In the genomic region with DNA sequence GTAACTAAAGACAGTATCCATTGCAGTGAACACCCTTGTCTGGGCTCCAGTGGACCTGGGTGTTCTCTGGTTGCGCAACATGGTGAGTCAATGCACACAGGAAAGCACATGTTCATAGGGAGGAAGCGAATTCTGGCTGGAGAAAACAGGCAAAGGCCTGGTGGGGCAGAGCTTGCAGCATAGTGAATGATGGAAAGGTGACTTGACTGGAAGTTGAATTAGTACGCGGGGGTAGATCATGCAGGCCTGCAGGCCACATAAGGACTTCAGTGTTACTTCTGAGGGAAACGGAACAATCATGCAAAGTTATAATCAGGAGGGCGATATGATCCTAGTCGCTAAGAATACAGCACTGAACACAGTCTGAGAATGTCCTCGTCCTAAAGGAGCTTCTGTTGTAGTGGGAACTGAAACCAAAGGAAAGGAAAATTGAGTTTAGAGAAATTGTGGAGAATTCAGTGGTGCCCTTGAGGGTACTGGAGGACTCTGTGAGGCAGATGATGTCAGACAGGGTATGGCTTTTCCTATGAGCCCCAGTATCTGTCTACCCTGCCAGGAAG, we compare ENCODE assay signal across 9 cellular contexts.
DNase-seq lines count a peak whose midpoint lies in the region; TF ChIP-seq lines count a peak whose summit lies in the region.
"Had no signal": no experiment of that assay in that cellular context is flagged by ENCODE, and none has a peak within 500 bp of the region (broad histone marks: within the 10 kb centered on the region; RNA-seq: fewer than 3 reads in every experiment).

No MANE protein-coding gene starts in this region.

- TF ChIP-seq CTCF in Caco-2 (IDR thresholded peaks at IDR 0.05; ENCODE audit: insufficient read depth in 1 of 2, low read depth in 1 of 2, low read length in 1 of 2, severe bottlenecking in 1 of 2, unreplicated experiment in 1 of 2) = no peak
- no peak for TF ChIP-seq CTCF in fibroblast of pulmonary artery (IDR thresholded peaks at IDR 0.05; ENCODE audit: low read length, missing control alignments)

- no peak overlapping the region for H3K4me3 ChIP-seq in Caco-2 (ENCODE audit: low read depth, low read length)
- H3K4me3 ChIP-seq in fibroblast of pulmonary artery (replicated peaks; ENCODE audit: low read depth, low read length) = no peak overlapping the region
- H3K4me3 ChIP-seq: GM23338 had no signal

- no peaks in the 10 kb centered on the region for H3K9me3 Mint-ChIP-seq in Caco-2 (ENCODE audit: unreplicated experiment)
- H3K9me3 Mint-ChIP-seq: GM23338 had no signal

- intact Hi-C loops in Caco-2 (cut with micrococcal nuclease; ENCODE audit: unreplicated experiment) (no loop called here), posterior vena cava (cut with DNase I) (no loop called here)

- no peaks in the 10 kb centered on the region for H3K27me3 ChIP-seq in Caco-2 (replicated peaks; ENCODE audit: control insufficient read depth, insufficient read depth, low read length)

- no peaks in the 10 kb centered on the region for H3K27me3 Mint-ChIP-seq in Caco-2 (ENCODE audit: insufficient read depth, unreplicated experiment)

- BruUV-seq in Caco-2 (replicated peaks; lab: Mats Ljungman, UMichigan) = no TSS peak

- no peaks in the 10 kb centered on the region for H3K9me3 ChIP-seq in Caco-2

- H3K4me3 Mint-ChIP-seq in Caco-2 (ENCODE audit: unreplicated experiment) = no peak overlapping the region
- H3K4me3 Mint-ChIP-seq: GM23338 had no signal

- peak overlapping the region; percentile 18 for H3K27ac Mint-ChIP-seq in Caco-2 (ENCODE audit: unreplicated experiment)
- H3K27ac Mint-ChIP-seq: GM23338 had no signal

- H3K4me1 ChIP-seq in Caco-2 = peaks cover 2% of the 10 kb centered on the region; the same call in 1 of the 2 replicates

- DNase-seq in Caco-2 (peak in 1 of 2 experiments; percentile 20), OCI-M1 (lab: John Stamatoyannopoulos, UW) (peak; percentile 73), fibroblast of pulmonary artery (ENCODE audit: low read depth) (peak; percentile 88), posterior vena cava (ENCODE audit: low spot score) (peak; percentile 88), DMS 273 (lab: John Stamatoyannopoulos, UW; ENCODE audit: unreplicated experiment) (no peak), NCI-H524 treated with DMSO at 0.1 percent for 48 hours (lab: John Stamatoyannopoulos, UW) (no peak)
- no peak for DNase-seq in stimulated activated CD4-positive, alpha-beta T cell treated with anti-CD3 and anti-CD28 coated beads, Interleukin-4, amount 100 ng/mL, for 24 hours
- DNase-seq in stimulated activated CD4-positive, alpha-beta T cell treated with anti-CD3 and anti-CD28 coated beads, Interleukin-2, amount 100 ng/mL, for 24 hours = no peak

- CTCF ChIA-PET in Caco-2 (lab: Charles Lee) = interaction anchor here (0.7 kb wide), 1 partner anchor 16 kb away, joined by 3 read pairs; no protein-coding TSS in a partner anchor

- no peaks in the 10 kb centered on the region for H3K36me3 Mint-ChIP-seq in Caco-2 (ENCODE audit: insufficient read depth, unreplicated experiment)

- no peaks in the 10 kb centered on the region for H3K36me3 ChIP-seq in Caco-2 (ENCODE audit: control insufficient read depth, insufficient read depth, low read length)

- peaks cover 9% of the 10 kb centered on the region for H3K4me1 Mint-ChIP-seq in Caco-2 (ENCODE audit: low read depth, unreplicated experiment)
- H3K4me1 Mint-ChIP-seq: GM23338 had no signal

- POLR2A ChIA-PET in Caco-2 (lab: Charles Lee) = no interaction called here

Comparison
In these comparisons a context has a peak if more than half of its experiments do, and no peak if none do; other contexts are left out.
1. DNase-seq: peak in OCI-M1 (single experiment), fibroblast of pulmonary artery (single experiment) and posterior vena cava (single experiment); none in stimulated activated CD4-positive, alpha-beta T cell treated with anti-CD3 and anti-CD28 coated beads, Interleukin-4, amount 100 ng/mL, for 24 hours (single experiment), DMS 273 (single experiment), NCI-H524 treated with DMSO at 0.1 percent for 48 hours (single experiment) and stimulated activated CD4-positive, alpha-beta T cell treated with anti-CD3 and anti-CD28 coated beads, Interleukin-2, amount 100 ng/mL, for 24 hours (0 of 2).